ENCODE assay signal across 26 cellular contexts in genomic region chr5:76670508-76670907, GRCh38. TPM values are rescaled to one million over a fixed set of nuclear protein-coding genes. Genes with fewer than 3 reads are reported as not detected.
DNase-seq lines count a peak whose midpoint lies in the region; ATAC-seq and TF ChIP-seq lines count a peak whose summit lies in the region.
"Had no signal": no experiment of that assay in that cellular context is flagged by ENCODE, and none has a peak within 500 bp of the region (broad histone marks: within the 10 kb centered on the region; RNA-seq: fewer than 3 reads in every experiment).

No MANE protein-coding gene starts in this region.

- H3K27me3 Mint-ChIP-seq in activated naive CD4-positive, alpha-beta T cell treated with anti-CD3 and anti-CD28 coated beads, Interleukin-2, amount 10 ng/mL, durations not matched to agents 7 days and 5 days: no peaks in the 10 kb centered on the region
- H3K27me3 Mint-ChIP-seq in endothelial cell (ENCODE audit: unreplicated experiment) (peaks cover 3% of the 10 kb centered on the region), GM23338 (ENCODE audit: insufficient read depth, low read depth, poor library complexity) (peaks cover 3% of the 10 kb centered on the region)

- H3K4me1 Mint-ChIP-seq in activated naive CD4-positive, alpha-beta T cell treated with anti-CD3 and anti-CD28 coated beads, Interleukin-2, amount 10 ng/mL, durations not matched to agents 7 days and 5 days: no peaks in the 10 kb centered on the region
- H3K4me1 Mint-ChIP-seq in endothelial cell (ENCODE audit: unreplicated experiment) (peaks cover 40% of the 10 kb centered on the region), GM23338 (no peaks in the 10 kb centered on the region)

- no peaks in the 10 kb centered on the region for H3K36me3 ChIP-seq in GM23338 (ENCODE audit: insufficient read depth)
- H3K36me3 ChIP-seq: BE2C had no signal

- H3K27ac Mint-ChIP-seq in activated naive CD4-positive, alpha-beta T cell treated with anti-CD3 and anti-CD28 coated beads, Interleukin-2, amount 50 U/mL, for 72 hours: peak overlapping the region; percentile 3 to 16
- H3K27ac Mint-ChIP-seq in activated naive CD4-positive, alpha-beta T cell treated with anti-CD3 and anti-CD28 coated beads, Interleukin-2, amount 10 ng/mL, durations not matched to agents 7 days and 5 days: no peak overlapping the region
- peak overlapping the region; percentile 10 for H3K27ac Mint-ChIP-seq in endothelial cell (ENCODE audit: unreplicated experiment)
- no peak overlapping the region for H3K27ac Mint-ChIP-seq in GM23338

- H3K27me3 ChIP-seq in GM23338 (ENCODE audit: insufficient read depth): no peaks in the 10 kb centered on the region
- H3K27me3 ChIP-seq: BE2C had no signal

- H4K20me1 ChIP-seq in GM23338 (replicated peaks; ENCODE audit: insufficient read depth): no peaks in the 10 kb centered on the region

- DNase-seq in activated naive CD4-positive, alpha-beta T cell treated with anti-CD3 and anti-CD28 coated beads, Interleukin-2, amount 50 U/mL, for 72 hours (ENCODE audit: low spot score in 2 of 2): no peak
- DNase-seq in activated naive CD4-positive, alpha-beta T cell treated with anti-CD3 and anti-CD28 coated beads, Interleukin-2, amount 10 ng/mL, durations not matched to agents 7 days and 5 days: no peak
- DNase-seq in MV-4-11 (lab: John Stamatoyannopoulos, UW): peak; percentile 11
- no peak for DNase-seq in endothelial cell (ENCODE audit: low spot score)
- no peak for DNase-seq in SHP77 treated with DMSO at 0.1 percent for 48 hours (lab: John Stamatoyannopoulos, UW)
- no peak for DNase-seq in NCI-H128 (lab: John Stamatoyannopoulos, UW; ENCODE audit: unreplicated experiment)
- DNase-seq in GM23338 (ENCODE audit: low spot score): no peak
- no peak for DNase-seq in stimulated activated CD8-positive, alpha-beta memory T cell treated with anti-CD3 and anti-CD28 coated beads, Interleukin-4, amount 100 ng/mL, for 48 hours
- DNase-seq: 8988T, ACHN, BE2C, Calu3, DMS79 treated with DMSO at 0.1 percent for 48 hours, GOT3, HCEC 1CT, MM.1S, NCI-H1048, NCI-H1417 treated with DMSO at 0.1 percent for 48 hours, NCI-H1694 treated with DMSO at 0.1 percent for 48 hours, NCI-H2081, NCI-H2227 treated with DMSO at 0.1 percent for 48 hours, NCI-H526 treated with DMSO at 0.1 percent for 48 hours, PC-9, Right ventricle myocardium superior had no signal

- no peak overlapping the region for H3K4me2 ChIP-seq in GM23338
- H3K4me2 ChIP-seq: KMS-11, PC-9 had no signal

- no peaks in the 10 kb centered on the region for H3F3A ChIP-seq in GM23338 (replicated peaks; ENCODE audit: low read depth)

- no peaks in the 10 kb centered on the region for H3K9me3 Mint-ChIP-seq in activated naive CD4-positive, alpha-beta T cell treated with anti-CD3 and anti-CD28 coated beads, Interleukin-2, amount 50 U/mL, for 72 hours
- no peaks in the 10 kb centered on the region for H3K9me3 Mint-ChIP-seq in activated naive CD4-positive, alpha-beta T cell treated with anti-CD3 and anti-CD28 coated beads, Interleukin-2, amount 10 ng/mL, durations not matched to agents 7 days and 5 days
- H3K9me3 Mint-ChIP-seq in endothelial cell (ENCODE audit: unreplicated experiment): no peaks in the 10 kb centered on the region
- H3K9me3 Mint-ChIP-seq in GM23338: no peaks in the 10 kb centered on the region

- CTCF ChIA-PET in activated naive CD4-positive, alpha-beta T cell treated with anti-CD3 and anti-CD28 coated beads, Interleukin-2, amount 10 ng/mL, durations not matched to agents 7 days and 5 days (lab: Charles Lee): no interaction called here

- no peaks in the 10 kb centered on the region; the same call in 1 of the 2 replicates for H3K9me2 ChIP-seq in GM23338 (ENCODE audit: insufficient read depth)

- no peaks in the 10 kb centered on the region for H3K4me1 ChIP-seq in GM23338 (ENCODE audit: insufficient read depth)
- H3K4me1 ChIP-seq: BE2C had no signal

- no peak overlapping the region for H3K4me3 ChIP-seq in GM23338
- H3K4me3 ChIP-seq: PC-9 had no signal

- ATAC-seq in activated naive CD4-positive, alpha-beta T cell treated with anti-CD3 and anti-CD28 coated beads, Interleukin-2, amount 50 U/mL, for 72 hours: no peak
- no peak for ATAC-seq in GM23338

- H3K27ac ChIP-seq in GM23338 (ENCODE audit: low read depth): no peak overlapping the region
- H3K27ac ChIP-seq: KMS-11, PC-9 had no signal

- no peak overlapping the region for H2AFZ ChIP-seq in GM23338
- H2AFZ ChIP-seq: PC-9 had no signal

- no peak overlapping the region for H3K4me3 Mint-ChIP-seq in activated naive CD4-positive, alpha-beta T cell treated with anti-CD3 and anti-CD28 coated beads, Interleukin-2, amount 10 ng/mL, durations not matched to agents 7 days and 5 days
- H3K4me3 Mint-ChIP-seq in endothelial cell (ENCODE audit: unreplicated experiment) (peak overlapping the region; percentile 32), GM23338 (no peak overlapping the region)

- TF ChIP-seq CTCF in endothelial cell (IDR thresholded peaks at IDR 0.05; ENCODE audit: unreplicated experiment) (no peak), GM23338 (conservative IDR thresholded peaks at IDR 0.05; ENCODE audit: low read depth in 2 of 2) (no peak)

- peaks cover 5 to 19% of the 10 kb centered on the region in 2 donors for H3K36me3 Mint-ChIP-seq in activated naive CD4-positive, alpha-beta T cell treated with anti-CD3 and anti-CD28 coated beads, Interleukin-2, amount 50 U/mL, for 72 hours
- H3K36me3 Mint-ChIP-seq in activated naive CD4-positive, alpha-beta T cell treated with anti-CD3 and anti-CD28 coated beads, Interleukin-2, amount 10 ng/mL, durations not matched to agents 7 days and 5 days: peaks cover 59% of the 10 kb centered on the region
- H3K36me3 Mint-ChIP-seq in endothelial cell (ENCODE audit: low read depth, unreplicated experiment): peaks cover 19% of the 10 kb centered on the region
- H3K36me3 Mint-ChIP-seq in GM23338 (ENCODE audit: low read depth): peaks cover 19% of the 10 kb centered on the region

- H3K79me2 ChIP-seq in GM23338 (replicated peaks; ENCODE audit: insufficient read depth): no peaks in the 10 kb centered on the region

TF ChIP-seq in GM23338, 12 proteins besides CTCF, POLR2A, EP300 and RAD21 (continues in another document):
- TF ChIP-seq CREB1 (CRISPR knock-in tag; IDR thresholded peaks at IDR 0.05; ENCODE audit: low read depth): no peak
- TF ChIP-seq EZH2 (IDR thresholded peaks at IDR 0.05; ENCODE audit: low read depth, unreplicated experiment): no peak

RNA-seq across cellular contexts. Expression of gene F2R, which starts 45.4 kb away (rescaled TPM):
- total RNA-seq in activated naive CD4-positive, alpha-beta T cell treated with anti-CD3 and anti-CD28 coated beads, Interleukin-2, amount 50 U/mL, for 72 hours: 1 to 10 TPM in 1 of 2 donors, under 1 TPM in 1; 0.89 to 5.8 TPM
- 342 TPM for total RNA-seq in endothelial cell (ENCODE audit: unreplicated experiment)
- 20.3 and 26.0 TPM in 2 replicates for total RNA-seq in GM23338 (2014; rRNA removed; shearing (Covaris generic))
- 12.8 and 15.0 TPM in 2 replicates for polyA plus RNA-seq in GM23338 (2016; fragmentation: Nextera tagmentation; extraction: Ambion mirVana)

RNA-seq across cellular contexts. Expression of gene F2RL2, which starts 47.3 kb away (rescaled TPM):
- not detected for total RNA-seq in activated naive CD4-positive, alpha-beta T cell treated with anti-CD3 and anti-CD28 coated beads, Interleukin-2, amount 50 U/mL, for 72 hours
- total RNA-seq in endothelial cell (ENCODE audit: unreplicated experiment): 311 TPM
- 0.42 TPM in 1 of 2 replicates, not detected in the other for total RNA-seq in GM23338 (2014; rRNA removed; shearing (Covaris generic))
- 0.37 and 0.70 TPM in 2 replicates for polyA plus RNA-seq in GM23338 (2016; fragmentation: Nextera tagmentation; extraction: Ambion mirVana)
- total RNA-seq: Calu3, SK-MEL-5 had no signal

Comparison
In these comparisons a context has a peak if more than half of its experiments do, and no peak if none do; other contexts are left out.
1. H3K27ac Mint-ChIP-seq: peak in activated naive CD4-positive, alpha-beta T cell treated with anti-CD3 and anti-CD28 coated beads, Interleukin-2, amount 50 U/mL, for 72 hours (2 of 2) and endothelial cell (single experiment); none in activated naive CD4-positive, alpha-beta T cell treated with anti-CD3 and anti-CD28 coated beads, Interleukin-2, amount 10 ng/mL, durations not matched to agents 7 days and 5 days (single experiment) and GM23338 (single experiment).
2. RNA of gene F2R, which starts 45.4 kb away (total RNA-seq): 342 TPM in endothelial cell (single experiment); 20.3 to 26.0 TPM in GM23338 and 0.89 to 5.8 TPM in activated naive CD4-positive, alpha-beta T cell treated with anti-CD3 and anti-CD28 coated beads, Interleukin-2, amount 50 U/mL, for 72 hours; every median in the first group is over 10 times any median in the second.
3. RNA of gene F2RL2, which starts 47.3 kb away (total RNA-seq): 311 TPM in endothelial cell (single experiment); 0.42 TPM in GM23338 and not detected in activated naive CD4-positive, alpha-beta T cell treated with anti-CD3 and anti-CD28 coated beads, Interleukin-2, amount 50 U/mL, for 72 hours; every median in the first group is over 100 times any median in the second.